1 cellular context compared by ENCODE assay signal in the genomic region with DNA sequence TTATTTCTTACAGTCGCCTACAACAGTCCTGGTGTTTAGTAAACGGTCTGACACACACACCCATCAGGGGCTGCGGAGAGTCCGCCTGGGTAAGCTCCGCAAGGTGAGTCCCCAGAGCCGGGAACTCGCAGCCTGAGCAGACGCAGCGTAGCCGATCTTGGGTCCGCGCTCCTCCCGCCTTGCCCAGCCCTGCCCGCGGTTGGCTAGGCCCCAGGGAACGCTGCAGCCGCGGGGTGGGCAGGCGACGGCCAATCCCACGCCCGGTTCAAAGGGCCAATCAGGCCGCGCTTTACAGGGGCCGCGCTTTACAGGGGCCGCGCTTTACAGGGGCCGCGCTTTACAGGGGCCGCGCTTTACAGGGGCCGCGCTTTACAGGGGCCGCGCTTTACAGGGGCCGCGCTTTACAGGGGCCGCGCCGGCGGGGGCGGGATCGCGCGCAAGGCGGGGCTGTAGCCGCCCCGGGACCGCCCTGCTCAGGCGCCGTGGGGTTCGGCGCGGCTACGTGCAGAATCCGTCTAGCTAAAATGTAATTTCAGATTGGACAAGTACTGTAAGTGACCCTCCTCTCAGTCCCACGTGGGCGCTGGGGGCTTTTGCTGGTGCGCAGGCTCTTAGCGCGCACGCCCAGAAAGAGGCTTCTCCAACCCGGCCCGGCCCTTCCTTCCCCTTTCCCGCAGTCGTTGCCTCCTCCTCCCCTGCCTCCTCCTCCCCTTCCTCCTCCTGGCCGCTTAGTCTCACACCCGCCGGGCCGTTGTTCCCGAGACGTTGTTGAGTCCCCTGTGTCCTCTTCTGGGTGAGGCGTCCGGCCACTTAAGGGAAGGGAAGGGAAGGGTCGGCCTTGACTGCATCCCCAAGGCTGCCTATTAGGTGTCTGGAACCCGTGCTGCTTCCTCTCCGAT.
TF ChIP-seq lines count a peak whose summit lies in the region.

A gene with protein sequence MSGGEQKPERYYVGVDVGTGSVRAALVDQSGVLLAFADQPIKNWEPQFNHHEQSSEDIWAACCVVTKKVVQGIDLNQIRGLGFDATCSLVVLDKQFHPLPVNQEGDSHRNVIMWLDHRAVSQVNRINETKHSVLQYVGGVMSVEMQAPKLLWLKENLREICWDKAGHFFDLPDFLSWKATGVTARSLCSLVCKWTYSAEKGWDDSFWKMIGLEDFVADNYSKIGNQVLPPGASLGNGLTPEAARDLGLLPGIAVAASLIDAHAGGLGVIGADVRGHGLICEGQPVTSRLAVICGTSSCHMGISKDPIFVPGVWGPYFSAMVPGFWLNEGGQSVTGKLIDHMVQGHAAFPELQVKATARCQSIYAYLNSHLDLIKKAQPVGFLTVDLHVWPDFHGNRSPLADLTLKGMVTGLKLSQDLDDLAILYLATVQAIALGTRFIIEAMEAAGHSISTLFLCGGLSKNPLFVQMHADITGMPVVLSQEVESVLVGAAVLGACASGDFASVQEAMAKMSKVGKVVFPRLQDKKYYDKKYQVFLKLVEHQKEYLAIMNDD (plus strand): TSS at position 737 of the 899 bp plus-strand sequence. CDS start 24,456 bp downstream, outside the sequence.

TF ChIP-seq in HepG2, 621 proteins besides CTCF, POLR2A, EP300 and RAD21 (continued from another document and continues in another):
- TF ChIP-seq, protein P1, sequence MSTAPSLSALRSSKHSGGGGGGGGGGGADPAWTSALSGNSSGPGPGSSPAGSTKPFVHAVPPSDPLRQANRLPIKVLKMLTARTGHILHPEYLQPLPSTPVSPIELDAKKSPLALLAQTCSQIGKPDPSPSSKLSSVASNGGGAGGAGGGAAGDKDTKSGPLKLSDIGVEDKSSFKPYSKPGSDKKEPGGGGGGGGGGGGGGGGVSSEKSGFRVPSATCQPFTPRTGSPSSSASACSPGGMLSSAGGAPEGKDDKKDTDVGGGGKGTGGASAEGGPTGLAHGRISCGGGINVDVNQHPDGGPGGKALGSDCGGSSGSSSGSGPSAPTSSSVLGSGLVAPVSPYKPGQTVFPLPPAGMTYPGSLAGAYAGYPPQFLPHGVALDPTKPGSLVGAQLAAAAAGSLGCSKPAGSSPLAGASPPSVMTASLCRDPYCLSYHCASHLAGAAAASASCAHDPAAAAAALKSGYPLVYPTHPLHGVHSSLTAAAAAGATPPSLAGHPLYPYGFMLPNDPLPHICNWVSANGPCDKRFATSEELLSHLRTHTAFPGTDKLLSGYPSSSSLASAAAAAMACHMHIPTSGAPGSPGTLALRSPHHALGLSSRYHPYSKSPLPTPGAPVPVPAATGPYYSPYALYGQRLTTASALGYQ (CRISPR knock-in tag; IDR thresholded peaks at IDR 0.05), result no peak
- TF ChIP-seq PAX8 (CRISPR knock-in tag; IDR thresholded peaks at IDR 0.05; ENCODE audit: borderline replicate concordance), result 0 out of 2 replicates have a peak, but pooled peaks have one; percentile 52
- no peak for TF ChIP-seq TMF1 (CRISPR knock-in tag; IDR thresholded peaks at IDR 0.05; ENCODE audit: low read depth)
- TF ChIP-seq ZNF430 (CRISPR knock-in tag; IDR thresholded peaks at IDR 0.05), result peak; percentile 80; the same call in 1 of the 2 replicates
- TF ChIP-seq ZMYM4 (CRISPR knock-in tag; IDR thresholded peaks at IDR 0.05), result peak; percentile 96
- TF ChIP-seq, protein P2, sequence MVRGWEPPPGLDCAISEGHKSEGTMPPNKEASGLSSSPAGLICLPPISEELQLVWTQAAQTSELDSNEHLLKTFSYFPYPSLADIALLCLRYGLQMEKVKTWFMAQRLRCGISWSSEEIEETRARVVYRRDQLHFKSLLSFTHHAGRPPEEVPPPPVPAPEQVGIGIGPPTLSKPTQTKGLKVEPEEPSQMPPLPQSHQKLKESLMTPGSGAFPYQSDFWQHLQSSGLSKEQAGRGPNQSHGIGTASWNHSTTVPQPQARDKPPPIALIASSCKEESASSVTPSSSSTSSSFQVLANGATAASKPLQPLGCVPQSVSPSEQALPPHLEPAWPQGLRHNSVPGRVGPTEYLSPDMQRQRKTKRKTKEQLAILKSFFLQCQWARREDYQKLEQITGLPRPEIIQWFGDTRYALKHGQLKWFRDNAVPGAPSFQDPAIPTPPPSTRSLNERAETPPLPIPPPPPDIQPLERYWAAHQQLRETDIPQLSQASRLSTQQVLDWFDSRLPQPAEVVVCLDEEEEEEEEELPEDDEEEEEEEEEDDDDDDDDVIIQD (CRISPR knock-in tag; IDR thresholded peaks at IDR 0.05; ENCODE audit: low read depth), result peak; percentile 78; the same call in 1 of the 2 replicates
- TF ChIP-seq ZNF17 (CRISPR knock-in tag; IDR thresholded peaks at IDR 0.05), result no peak
- TF ChIP-seq, protein P3, sequence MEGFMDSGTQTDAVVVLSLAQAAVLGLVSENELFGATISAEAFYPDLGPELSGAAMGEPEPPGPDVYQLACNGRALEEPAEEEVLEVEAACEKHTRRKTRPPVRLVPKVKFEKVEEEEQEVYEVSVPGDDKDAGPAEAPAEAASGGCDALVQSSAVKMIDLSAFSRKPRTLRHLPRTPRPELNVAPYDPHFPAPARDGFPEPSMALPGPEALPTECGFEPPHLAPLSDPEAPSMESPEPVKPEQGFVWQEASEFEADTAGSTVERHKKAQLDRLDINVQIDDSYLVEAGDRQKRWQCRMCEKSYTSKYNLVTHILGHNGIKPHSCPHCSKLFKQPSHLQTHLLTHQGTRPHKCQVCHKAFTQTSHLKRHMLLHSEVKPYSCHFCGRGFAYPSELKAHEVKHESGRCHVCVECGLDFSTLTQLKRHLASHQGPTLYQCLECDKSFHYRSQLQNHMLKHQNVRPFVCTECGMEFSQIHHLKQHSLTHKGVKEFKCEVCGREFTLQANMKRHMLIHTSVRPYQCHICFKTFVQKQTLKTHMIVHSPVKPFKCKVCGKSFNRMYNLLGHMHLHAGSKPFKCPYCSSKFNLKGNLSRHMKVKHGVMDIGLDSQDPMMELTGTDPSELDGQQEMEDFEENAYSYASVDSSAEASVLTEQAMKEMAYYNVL (CRISPR knock-in tag; IDR thresholded peaks at IDR 0.05; ENCODE audit: borderline replicate concordance), result peak; percentile 49; the same call in 1 of the 2 replicates
- TF ChIP-seq ZNF577 (CRISPR knock-in tag; IDR thresholded peaks at IDR 0.05; ENCODE audit: borderline replicate concordance, low read depth), result no peak
- TF ChIP-seq CHD4 (IDR thresholded peaks at IDR 0.05; ENCODE audit: borderline replicate concordance, low read length), result no peak
- TF ChIP-seq ELF1 (CRISPR knock-in tag; IDR thresholded peaks at IDR 0.05), result no peak
- no peak for TF ChIP-seq TGIF2 (CRISPR knock-in tag; IDR thresholded peaks at IDR 0.05)
- no peak for TF ChIP-seq HOXA5 (CRISPR knock-in tag; IDR thresholded peaks at IDR 0.05)
- TF ChIP-seq EEA1 (CRISPR knock-in tag; IDR thresholded peaks at IDR 0.05; ENCODE audit: borderline replicate concordance), result no peak
- TF ChIP-seq DR1 (CRISPR knock-in tag; IDR thresholded peaks at IDR 0.05), result 0 out of 2 replicates have a peak, but pooled peaks have one; percentile 59
- TF ChIP-seq FOXJ3 (CRISPR knock-in tag; IDR thresholded peaks at IDR 0.05; ENCODE audit: borderline replicate concordance), result no peak
- TF ChIP-seq ZNF34 (CRISPR knock-in tag; IDR thresholded peaks at IDR 0.05; ENCODE audit: borderline replicate concordance), result peak; percentile 49; the same call in 1 of the 2 replicates
- TF ChIP-seq CREB1 (IDR thresholded peaks at IDR 0.05), result peak; percentile 15; the same call in 1 of the 2 replicates
- TF ChIP-seq CREB1 (CRISPR knock-in tag; IDR thresholded peaks at IDR 0.05), result peak; percentile 70
- TF ChIP-seq ZNF256 (CRISPR knock-in tag; conservative IDR thresholded peaks at IDR 0.05), result no peak
- no peak for TF ChIP-seq ZNF616 (CRISPR knock-in tag; IDR thresholded peaks at IDR 0.05; ENCODE audit: low read depth)
- no peak for TF ChIP-seq SRSF9 (IDR thresholded peaks at IDR 0.05; ENCODE audit: borderline replicate concordance, insufficient read depth, low read depth, low read length, poor library complexity, severe bottlenecking)
- TF ChIP-seq SCMH1 (CRISPR knock-in tag; IDR thresholded peaks at IDR 0.05; ENCODE audit: borderline replicate concordance), result no peak
- TF ChIP-seq HIVEP1 (CRISPR knock-in tag; IDR thresholded peaks at IDR 0.05), result no peak
- TF ChIP-seq ZNF101 (CRISPR knock-in tag; IDR thresholded peaks at IDR 0.05; ENCODE audit: borderline replicate concordance, low read depth), result no peak
- TF ChIP-seq ZNF720 (CRISPR knock-in tag; IDR thresholded peaks at IDR 0.05), result no peak
- TF ChIP-seq GPN1 (CRISPR knock-in tag; IDR thresholded peaks at IDR 0.05; ENCODE audit: borderline replicate concordance), result no peak
- TF ChIP-seq ZNF235 (CRISPR knock-in tag; IDR thresholded peaks at IDR 0.05; ENCODE audit: borderline replicate concordance), result no peak; the same call in 1 of the 2 replicates
- no peak for TF ChIP-seq ATRX (CRISPR knock-in tag; IDR thresholded peaks at IDR 0.05; ENCODE audit: borderline replicate concordance)
- no peak for TF ChIP-seq ZBTB1 (CRISPR knock-in tag; IDR thresholded peaks at IDR 0.05; ENCODE audit: borderline replicate concordance)
- TF ChIP-seq SAFB2 (CRISPR knock-in tag; IDR thresholded peaks at IDR 0.05; ENCODE audit: borderline replicate concordance, low read depth), result no peak; the same call in 1 of the 2 replicates
- TF ChIP-seq SIN3B (IDR thresholded peaks at IDR 0.05; ENCODE audit: low read length), result no peak
- TF ChIP-seq, protein P4, sequence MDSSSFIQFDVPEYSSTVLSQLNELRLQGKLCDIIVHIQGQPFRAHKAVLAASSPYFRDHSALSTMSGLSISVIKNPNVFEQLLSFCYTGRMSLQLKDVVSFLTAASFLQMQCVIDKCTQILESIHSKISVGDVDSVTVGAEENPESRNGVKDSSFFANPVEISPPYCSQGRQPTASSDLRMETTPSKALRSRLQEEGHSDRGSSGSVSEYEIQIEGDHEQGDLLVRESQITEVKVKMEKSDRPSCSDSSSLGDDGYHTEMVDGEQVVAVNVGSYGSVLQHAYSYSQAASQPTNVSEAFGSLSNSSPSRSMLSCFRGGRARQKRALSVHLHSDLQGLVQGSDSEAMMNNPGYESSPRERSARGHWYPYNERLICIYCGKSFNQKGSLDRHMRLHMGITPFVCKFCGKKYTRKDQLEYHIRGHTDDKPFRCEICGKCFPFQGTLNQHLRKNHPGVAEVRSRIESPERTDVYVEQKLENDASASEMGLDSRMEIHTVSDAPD (CRISPR knock-in tag; IDR thresholded peaks at IDR 0.05), result 0 out of 2 replicates have a peak, but pooled peaks have one; percentile 20
- no peak for TF ChIP-seq NPAS2 (CRISPR knock-in tag; IDR thresholded peaks at IDR 0.05; ENCODE audit: borderline replicate concordance)
- TF ChIP-seq STAT5B (CRISPR knock-in tag; IDR thresholded peaks at IDR 0.05), result no peak
- TF ChIP-seq CREM (IDR thresholded peaks at IDR 0.05), result no peak
- TF ChIP-seq CREM (CRISPR knock-in tag; IDR thresholded peaks at IDR 0.05), result no peak
- TF ChIP-seq, protein P5, sequence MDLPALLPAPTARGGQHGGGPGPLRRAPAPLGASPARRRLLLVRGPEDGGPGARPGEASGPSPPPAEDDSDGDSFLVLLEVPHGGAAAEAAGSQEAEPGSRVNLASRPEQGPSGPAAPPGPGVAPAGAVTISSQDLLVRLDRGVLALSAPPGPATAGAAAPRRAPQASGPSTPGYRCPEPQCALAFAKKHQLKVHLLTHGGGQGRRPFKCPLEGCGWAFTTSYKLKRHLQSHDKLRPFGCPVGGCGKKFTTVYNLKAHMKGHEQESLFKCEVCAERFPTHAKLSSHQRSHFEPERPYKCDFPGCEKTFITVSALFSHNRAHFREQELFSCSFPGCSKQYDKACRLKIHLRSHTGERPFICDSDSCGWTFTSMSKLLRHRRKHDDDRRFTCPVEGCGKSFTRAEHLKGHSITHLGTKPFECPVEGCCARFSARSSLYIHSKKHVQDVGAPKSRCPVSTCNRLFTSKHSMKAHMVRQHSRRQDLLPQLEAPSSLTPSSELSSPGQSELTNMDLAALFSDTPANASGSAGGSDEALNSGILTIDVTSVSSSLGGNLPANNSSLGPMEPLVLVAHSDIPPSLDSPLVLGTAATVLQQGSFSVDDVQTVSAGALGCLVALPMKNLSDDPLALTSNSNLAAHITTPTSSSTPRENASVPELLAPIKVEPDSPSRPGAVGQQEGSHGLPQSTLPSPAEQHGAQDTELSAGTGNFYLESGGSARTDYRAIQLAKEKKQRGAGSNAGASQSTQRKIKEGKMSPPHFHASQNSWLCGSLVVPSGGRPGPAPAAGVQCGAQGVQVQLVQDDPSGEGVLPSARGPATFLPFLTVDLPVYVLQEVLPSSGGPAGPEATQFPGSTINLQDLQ (CRISPR knock-in tag; IDR thresholded peaks at IDR 0.05), result peak; percentile 82; the same call in 1 of the 2 replicates
- TF ChIP-seq ZNF782 (CRISPR knock-in tag; IDR thresholded peaks at IDR 0.05; ENCODE audit: borderline replicate concordance), result no peak; the same call in 1 of the 2 replicates
- TF ChIP-seq, protein P6, sequence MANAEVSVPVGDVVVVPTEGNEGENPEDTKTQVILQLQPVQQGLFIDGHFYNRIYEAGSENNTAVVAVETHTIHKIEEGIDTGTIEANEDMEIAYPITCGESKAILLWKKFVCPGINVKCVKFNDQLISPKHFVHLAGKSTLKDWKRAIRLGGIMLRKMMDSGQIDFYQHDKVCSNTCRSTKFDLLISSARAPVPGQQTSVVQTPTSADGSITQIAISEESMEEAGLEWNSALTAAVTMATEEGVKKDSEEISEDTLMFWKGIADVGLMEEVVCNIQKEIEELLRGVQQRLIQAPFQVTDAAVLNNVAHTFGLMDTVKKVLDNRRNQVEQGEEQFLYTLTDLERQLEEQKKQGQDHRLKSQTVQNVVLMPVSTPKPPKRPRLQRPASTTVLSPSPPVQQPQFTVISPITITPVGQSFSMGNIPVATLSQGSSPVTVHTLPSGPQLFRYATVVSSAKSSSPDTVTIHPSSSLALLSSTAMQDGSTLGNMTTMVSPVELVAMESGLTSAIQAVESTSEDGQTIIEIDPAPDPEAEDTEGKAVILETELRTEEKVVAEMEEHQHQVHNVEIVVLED (CRISPR knock-in tag; IDR thresholded peaks at IDR 0.05; ENCODE audit: borderline replicate concordance), result peak; percentile 82
